ENCODE assay signal across 23 cellular contexts in genomic region chr12:132182711-132183365, GRCh38.
"Had no signal": no experiment of that assay in that cellular context is flagged by ENCODE, and none has a peak within 500 bp of the region (broad histone marks: within the 10 kb centered on the region; RNA-seq: fewer than 3 reads in every experiment).

No MANE protein-coding gene starts in this region.

- H3K36me3 ChIP-seq: gastroesophageal sphincter, heart left ventricle, spleen, tibial artery had no signal

- ATAC-seq: activated naive CD8-positive, alpha-beta T cell treated with anti-CD3 and anti-CD28 coated beads, Interleukin-2, amount 50 U/mL, for 24 hours; gastroesophageal sphincter; heart left ventricle; left cardiac atrium; T-helper 17 cell had no signal

- FAIRE-seq: islet of Langerhans had no signal

- H3K4me1 ChIP-seq: gastroesophageal sphincter, heart left ventricle, tibial artery had no signal

- H3K9me3 Mint-ChIP-seq: activated naive CD8-positive, alpha-beta T cell treated with anti-CD3 and anti-CD28 coated beads, Interleukin-2, amount 50 U/mL, for 24 hours; activated T-helper 1 cell treated with anti-CD3 and anti-CD28 coated beads, Interleukin-12 subunit alpha, Interleukin-12 subunit beta, Interleukin-2, Interleukin-4 antibody, amounts not matched to agents 30 ng/mL and 10 ng/mL and 1 ng/mL, durations not matched to agents 14 hours and 24 hours and 36 hours; nephron progenitor cell had no signal

- H3K4me3 ChIP-seq: gastroesophageal sphincter, heart left ventricle, spleen, tibial artery had no signal

- H3K36me3 Mint-ChIP-seq: brain had no signal

- DNase-seq: activated CD4-positive, alpha-beta memory T cell treated with anti-CD3 and anti-CD28 coated beads, Interleukin-2, amount 10 ng/mL, durations not matched to agents 7 days and 5 days; activated CD4-positive, alpha-beta T cell treated with anti-CD3 and anti-CD28 coated beads for 48 hours; activated CD4-positive, CD25-positive, alpha-beta regulatory T cell; activated gamma-delta T cell; activated naive CD4-positive, alpha-beta T cell treated with anti-CD3 and anti-CD28 coated beads, Interleukin-2, amount 50 U/mL, for 16 hours; activated naive CD8-positive, alpha-beta T cell treated with anti-CD3 and anti-CD28 coated beads, Interleukin-2, amount 50 U/mL, for 24 hours; left cardiac atrium; mesenchymal stem cell; nephron progenitor cell; occipital lobe; retina; stimulated activated CD4-positive, alpha-beta T cell treated with anti-CD3 and anti-CD28 coated beads, Interleukin-4, amount 100 ng/mL, for 1 hour; stimulated activated naive CD4-positive, alpha-beta T cell; substantia nigra; T-helper 17 cell; tibial artery had no signal

- H3K27ac ChIP-seq: epithelial cell of prostate, gastroesophageal sphincter, heart left ventricle, spleen, tibial artery had no signal

- H3K27ac Mint-ChIP-seq: activated CD4-positive, alpha-beta memory T cell treated with anti-CD3 and anti-CD28 coated beads, Interleukin-2, amount 10 ng/mL, durations not matched to agents 7 days and 5 days; activated naive CD8-positive, alpha-beta T cell treated with anti-CD3 and anti-CD28 coated beads, Interleukin-2, amount 50 U/mL, for 24 hours; activated T-helper 1 cell treated with anti-CD3 and anti-CD28 coated beads, Interleukin-12 subunit alpha, Interleukin-12 subunit beta, Interleukin-2, Interleukin-4 antibody, amounts not matched to agents 30 ng/mL and 10 ng/mL and 1 ng/mL, durations not matched to agents 14 hours and 24 hours and 36 hours; brain; nephron progenitor cell; T-helper 17 cell had no signal

- H3K4me3 Mint-ChIP-seq: activated CD4-positive, alpha-beta memory T cell treated with anti-CD3 and anti-CD28 coated beads, Interleukin-2, amount 10 ng/mL, durations not matched to agents 7 days and 5 days; activated naive CD8-positive, alpha-beta T cell treated with anti-CD3 and anti-CD28 coated beads, Interleukin-2, amount 50 U/mL, for 24 hours; activated T-helper 1 cell treated with anti-CD3 and anti-CD28 coated beads, Interleukin-12 subunit alpha, Interleukin-12 subunit beta, Interleukin-2, Interleukin-4 antibody, amounts not matched to agents 30 ng/mL and 10 ng/mL and 1 ng/mL, durations not matched to agents 14 hours and 24 hours and 36 hours; brain; nephron progenitor cell; T-helper 17 cell had no signal
